8 cellular contexts compared by ENCODE assay signal in the genomic region with DNA sequence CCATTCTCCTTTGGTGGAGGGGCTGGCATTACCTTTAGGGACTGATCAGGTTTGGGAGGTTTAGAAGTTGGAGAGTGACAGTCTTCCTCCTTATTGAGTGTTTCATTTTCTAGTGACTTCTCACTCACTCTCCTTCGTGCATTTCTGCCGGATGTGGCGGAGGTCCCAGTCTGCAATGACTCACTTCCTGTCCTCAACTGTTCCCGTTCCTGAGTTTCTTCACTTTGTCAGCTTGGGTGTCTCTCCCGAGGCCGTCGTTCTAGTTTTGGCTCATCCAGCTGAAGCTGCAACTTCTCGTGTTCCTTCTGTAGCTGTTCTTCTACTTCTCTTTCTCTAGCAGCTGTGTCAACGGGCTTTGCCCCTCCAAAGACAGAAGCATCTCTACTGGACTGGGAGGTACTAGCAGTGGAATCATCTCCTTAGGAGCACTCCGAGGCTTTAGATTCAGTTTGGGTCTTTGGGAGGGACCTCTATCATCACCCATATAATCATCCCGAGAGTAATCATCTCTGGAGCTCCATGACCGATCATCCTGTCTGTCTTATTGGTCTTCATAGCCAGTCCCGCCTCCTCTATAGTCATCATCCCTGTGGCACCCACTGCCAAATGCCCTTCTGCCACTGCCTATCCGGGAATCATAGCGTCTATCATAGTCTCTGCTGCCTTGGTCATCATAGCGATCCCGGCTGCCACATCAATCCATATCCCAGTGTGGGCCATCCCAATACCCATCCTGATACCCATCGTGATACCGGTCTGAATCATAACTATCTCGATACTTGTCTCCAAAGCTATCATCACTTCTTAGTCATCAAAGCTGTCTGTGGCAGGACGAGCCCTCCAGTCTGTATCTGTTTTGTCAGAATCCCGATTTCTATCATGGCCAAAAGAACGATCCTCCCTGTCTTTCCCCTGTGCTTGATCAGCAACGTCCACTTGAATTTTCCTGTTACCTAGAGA. TPM values are rescaled to one million over a fixed set of nuclear protein-coding genes. Genes with fewer than 3 reads are reported as not detected.
DNase-seq lines count a peak whose midpoint lies in the region; ATAC-seq and TF ChIP-seq lines count a peak whose summit lies in the region.

No MANE protein-coding gene starts in this region.

- H3K27ac ChIP-seq in OCI-LY3 (ENCODE audit: low read length) = no peak overlapping the region
- H3K27ac ChIP-seq in hepatocyte = no peak overlapping the region
- no peak overlapping the region for H3K27ac ChIP-seq in osteoblast (ENCODE audit: low read depth, low read length)

- H3K27me3 ChIP-seq in OCI-LY3 (ENCODE audit: low read depth, low read length) = no peaks in the 10 kb centered on the region
- no peaks in the 10 kb centered on the region for H3K27me3 ChIP-seq in hepatocyte
- H3K27me3 ChIP-seq in osteoblast (ENCODE audit: insufficient read depth, low read length) = no peaks in the 10 kb centered on the region

- TF ChIP-seq CTCF in GM12865 (IDR thresholded peaks at IDR 0.05; ENCODE audit: insufficient read depth, low read depth, low read length, missing control alignments) = no peak
- TF ChIP-seq CTCF in OCI-LY3 (IDR thresholded peaks at IDR 0.05; ENCODE audit: low read depth, low read length) = no peak
- TF ChIP-seq CTCF in hepatocyte (IDR thresholded peaks at IDR 0.05; ENCODE audit: poor library complexity) = no peak
- TF ChIP-seq CTCF in osteoblast (IDR thresholded peaks at IDR 0.05; ENCODE audit: extremely low read depth, low read depth, low read length) = no peak

- DNase-seq in GM12865 (ENCODE audit: low read depth) = peak; percentile 60
- peak; percentile 27 to 64 for DNase-seq in activated naive CD4-positive, alpha-beta T cell treated with anti-CD3 and anti-CD28 coated beads, Interleukin-2, amount 50 U/mL, for 72 hours (ENCODE audit: low spot score in 2 of 2)
- peak; percentile 57 for DNase-seq in pons (ENCODE audit: low spot score)
- DNase-seq in SK-N-DZ (ENCODE audit: low spot score) = no peak
- DNase-seq in hepatocyte (ENCODE audit: low spot score) = no peak
- DNase-seq in osteoblast (ENCODE audit: insufficient read length, low spot score, missing footprints) = no peak

- WGBS in hepatocyte (ENCODE audit: low lambda C conversion rate, missing lambda C conversion rate) = 84% methylated on average over 24 of the region's 24 CpGs

- H4K20me1 ChIP-seq in OCI-LY3 (ENCODE audit: insufficient read depth, low read length) (no peaks in the 10 kb centered on the region), hepatocyte (ENCODE audit: insufficient read depth, poor library complexity, severe bottlenecking) (no peaks in the 10 kb centered on the region), osteoblast (ENCODE audit: insufficient read depth, low read length) (no peaks in the 10 kb centered on the region)

- no peaks in the 10 kb centered on the region for H3K9me2 ChIP-seq in hepatocyte (replicated peaks; ENCODE audit: insufficient read depth)

- H3K27ac Mint-ChIP-seq in activated naive CD4-positive, alpha-beta T cell treated with anti-CD3 and anti-CD28 coated beads, Interleukin-2, amount 50 U/mL, for 72 hours = peak overlapping the region; percentile 84 to 90

- H3K79me2 ChIP-seq in OCI-LY3 (ENCODE audit: low read length) (no peaks in the 10 kb centered on the region), hepatocyte (no peaks in the 10 kb centered on the region), osteoblast (ENCODE audit: insufficient read depth, low read length) (no peaks in the 10 kb centered on the region)

- H3K4me2 ChIP-seq in OCI-LY3 (ENCODE audit: low read length) (peak overlapping the region; percentile 22), hepatocyte (no peak overlapping the region), osteoblast (ENCODE audit: insufficient read depth, low read length) (no peak overlapping the region)

- peak; percentile 67 to 82 for ATAC-seq in activated naive CD4-positive, alpha-beta T cell treated with anti-CD3 and anti-CD28 coated beads, Interleukin-2, amount 50 U/mL, for 72 hours
- ATAC-seq in esophagus mucosa = no peak

- peaks cover 14 to 18% of the 10 kb centered on the region in 2 donors for H3K9me3 Mint-ChIP-seq in activated naive CD4-positive, alpha-beta T cell treated with anti-CD3 and anti-CD28 coated beads, Interleukin-2, amount 50 U/mL, for 72 hours

- H3K9me3 ChIP-seq in OCI-LY3 (ENCODE audit: insufficient read depth, low read length) (no peaks in the 10 kb centered on the region), hepatocyte (ENCODE audit: low read depth) (no peaks in the 10 kb centered on the region), osteoblast (ENCODE audit: low read depth, low read length) (no peaks in the 10 kb centered on the region)

- H3K4me1 ChIP-seq in OCI-LY3 (ENCODE audit: low read length) (no peaks in the 10 kb centered on the region), hepatocyte (ENCODE audit: insufficient read depth) (no peaks in the 10 kb centered on the region), osteoblast (ENCODE audit: insufficient read depth, low read length) (no peaks in the 10 kb centered on the region)

- H3K9ac ChIP-seq in OCI-LY3 (ENCODE audit: low read length) = no peak overlapping the region

- H3K4me3 ChIP-seq in GM12865 (ENCODE audit: low read depth, low read length) (peak overlapping the region; percentile 30), OCI-LY3 (ENCODE audit: low read length) (no peak overlapping the region), hepatocyte (no peak overlapping the region), osteoblast (ENCODE audit: insufficient read depth, low read length) (no peak overlapping the region)

- H2AFZ ChIP-seq in OCI-LY3 (ENCODE audit: low read depth, low read length) (no peak overlapping the region), hepatocyte (no peak overlapping the region), osteoblast (ENCODE audit: low read length) (no peak overlapping the region)

- peaks cover 15 to 17% of the 10 kb centered on the region in 2 donors for H3K36me3 Mint-ChIP-seq in activated naive CD4-positive, alpha-beta T cell treated with anti-CD3 and anti-CD28 coated beads, Interleukin-2, amount 50 U/mL, for 72 hours

- no peaks in the 10 kb centered on the region for H3K36me3 ChIP-seq in OCI-LY3 (replicated peaks; ENCODE audit: low read depth, low read length)
- H3K36me3 ChIP-seq in hepatocyte (replicated peaks; ENCODE audit: insufficient read depth, low read depth) = no peaks in the 10 kb centered on the region
- no peaks in the 10 kb centered on the region for H3K36me3 ChIP-seq in osteoblast (ENCODE audit: insufficient read depth, low read length)

RNA-seq across cellular contexts. Expression of gene VSIG4, which starts 35.3 kb away (rescaled TPM):
- total RNA-seq in activated naive CD4-positive, alpha-beta T cell treated with anti-CD3 and anti-CD28 coated beads, Interleukin-2, amount 50 U/mL, for 72 hours = under 1 TPM in 1 of 2 donors, not detected in 1; 0.57 TPM
- total RNA-seq in esophagus mucosa (2.9 TPM), hepatocyte (5.3 and 8.8 TPM in 2 replicates), osteoblast (0.72 TPM in 1 of 2 replicates, not detected in the other)
- not detected in 2 replicates for polyA plus RNA-seq in SK-N-DZ (2014; cell fraction: cytosol; rRNA removed)
- polyA plus RNA-seq in SK-N-DZ (2014; cell fraction: nucleus; rRNA removed) = not detected in 2 replicates
- polyA plus RNA-seq in hepatocyte = 3.2 and 5.6 TPM in 2 replicates

Comparison
In these comparisons a context has a peak if more than half of its experiments do, and no peak if none do; other contexts are left out.
1. DNase-seq: peak in GM12865 (single experiment), activated naive CD4-positive, alpha-beta T cell treated with anti-CD3 and anti-CD28 coated beads, Interleukin-2, amount 50 U/mL, for 72 hours (2 of 2) and pons (single experiment); none in SK-N-DZ (single experiment), hepatocyte (single experiment) and osteoblast (single experiment).